ENCODE assay signal across 9 cellular contexts in the genomic region with DNA sequence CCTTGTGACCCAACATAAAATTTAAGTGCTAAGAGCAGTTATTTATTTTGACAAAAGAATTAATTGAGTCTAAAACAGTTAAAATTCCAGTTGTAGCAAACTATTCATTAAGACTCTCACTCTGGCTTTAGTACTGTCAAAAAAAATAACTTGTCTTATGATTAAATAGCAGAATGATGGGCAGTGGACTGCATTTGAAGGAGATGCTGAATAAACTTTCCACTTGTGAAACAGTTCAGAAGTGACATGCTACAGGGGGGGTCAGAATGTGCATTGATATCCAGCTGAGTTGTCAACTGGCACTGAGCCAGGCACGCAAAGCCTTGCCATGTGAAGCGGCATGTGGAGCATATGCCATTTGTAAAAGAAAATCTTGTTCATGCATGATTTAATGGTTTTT.
DNase-seq lines count a peak whose midpoint lies in the region; TF ChIP-seq lines count a peak whose summit lies in the region.
"Had no signal": no experiment of that assay in that cellular context is flagged by ENCODE, and none has a peak within 500 bp of the region (broad histone marks: within the 10 kb centered on the region; RNA-seq: fewer than 3 reads in every experiment).

No MANE protein-coding gene starts in this region.

- TF ChIP-seq EP300 in sigmoid colon (IDR thresholded peaks at IDR 0.05), result no peak

- intact Hi-C loops in esophagus squamous epithelium (cut with DNase I), result no loop called here
- intact Hi-C loops in sigmoid colon (cut with DNase I), result no loop called here

- peak; percentile 66 for DNase-seq in COR-L47 (lab: John Stamatoyannopoulos, UW)
- peak; percentile 36 for DNase-seq in NCI-H1092 treated with DMSO at 0.1 percent for 48 hours (lab: John Stamatoyannopoulos, UW)
- peak; percentile 10 for DNase-seq in amniotic epithelial cell (ENCODE audit: low read depth)
- peak; percentile 18 for DNase-seq in kidney epithelial cell (ENCODE audit: low read depth)
- DNase-seq in esophagus squamous epithelium (lab: John Stamatoyannopoulos, UW), result no peak
- no peak for DNase-seq in activated naive CD4-positive, alpha-beta T cell (lab: John Stamatoyannopoulos, UW)
- no peak for DNase-seq in stimulated activated CD4-positive, alpha-beta T cell treated with anti-CD3 and anti-CD28 coated beads, Interleukin-4, amount 100 ng/mL, for 1 hour
- no peak for DNase-seq in sigmoid colon
- DNase-seq: spleen had no signal

- H3K4me3 ChIP-seq in kidney epithelial cell (ENCODE audit: low read depth, low read length) (no peak overlapping the region), esophagus squamous epithelium (no peak overlapping the region), sigmoid colon (no peak overlapping the region)
- H3K4me3 ChIP-seq: spleen had no signal

- no peaks in the 10 kb centered on the region for H3K36me3 ChIP-seq in kidney epithelial cell (ENCODE audit: control insufficient read depth, insufficient read depth, low read length)
- H3K36me3 ChIP-seq in esophagus squamous epithelium, result peaks cover 0 to 45% (median 0%) of the 10 kb centered on the region in 3 donors
- H3K36me3 ChIP-seq in sigmoid colon, result peaks cover 0 to 23% (median 7%) of the 10 kb centered on the region in 4 donors

- WGBS in esophagus squamous epithelium, 2 donors, result 32 to 43% methylated on average over 2 of the region's 2 CpGs
- 85 to 87% methylated on average over 2 of the region's 2 CpGs for WGBS in sigmoid colon, 2 donors

- H3K27me3 ChIP-seq in kidney epithelial cell (ENCODE audit: control insufficient read depth, insufficient read depth, low read length), result no peaks in the 10 kb centered on the region
- H3K27me3 ChIP-seq in esophagus squamous epithelium, result no peaks in the 10 kb centered on the region
- H3K27me3 ChIP-seq in sigmoid colon, result no peaks in the 10 kb centered on the region
- H3K27me3 ChIP-seq: spleen had no signal

- H3K27ac ChIP-seq in esophagus squamous epithelium (peak overlapping the region in 1 of 4 donors; percentile 64), sigmoid colon (no peak overlapping the region)
- H3K27ac ChIP-seq: spleen had no signal

- H3K9me3 ChIP-seq in esophagus squamous epithelium (no peaks in the 10 kb centered on the region), sigmoid colon (no peaks in the 10 kb centered on the region)
- H3K9me3 ChIP-seq: spleen had no signal

- TF ChIP-seq CTCF in kidney epithelial cell (IDR thresholded peaks at IDR 0.05; ENCODE audit: insufficient read depth, low read length, poor library complexity, severe bottlenecking), result no peak
- TF ChIP-seq CTCF in esophagus squamous epithelium (IDR thresholded peaks at IDR 0.05), result no peak
- no peak for TF ChIP-seq CTCF in sigmoid colon (IDR thresholded peaks at IDR 0.05)

- H3K4me1 ChIP-seq in esophagus squamous epithelium (peaks cover 0 to 24% (median 3%) of the 10 kb centered on the region in 3 donors), sigmoid colon (peaks cover 0 to 8% (median 2%) of the 10 kb centered on the region in 4 donors)

- TF ChIP-seq POLR2A in esophagus squamous epithelium (IDR thresholded peaks at IDR 0.05) (no peak), sigmoid colon (IDR thresholded peaks at IDR 0.05) (no peak)

Comparison
In these comparisons a context has a peak if more than half of its experiments do, and no peak if none do; other contexts are left out.
1. DNase-seq: peak in COR-L47 (single experiment), NCI-H1092 treated with DMSO at 0.1 percent for 48 hours (single experiment), amniotic epithelial cell (single experiment) and kidney epithelial cell (single experiment); none in esophagus squamous epithelium (single experiment), activated naive CD4-positive, alpha-beta T cell (0 of 4), stimulated activated CD4-positive, alpha-beta T cell treated with anti-CD3 and anti-CD28 coated beads, Interleukin-4, amount 100 ng/mL, for 1 hour (single experiment) and sigmoid colon (single experiment).